ENCODE assay signal across 10 cellular contexts in genomic region chr12:1591029-1591428, GRCh38. TPM values are rescaled to one million over a fixed set of nuclear protein-coding genes. Genes with fewer than 3 reads are reported as not detected.
A peak's percentile ranks its signal among the peaks of the same experiment; 100 is the strongest.
DNase-seq lines count a peak whose midpoint lies in the region; ATAC-seq, FAIRE-seq and TF ChIP-seq lines count a peak whose summit lies in the region.
"Had no signal": no experiment of that assay in that cellular context is flagged by ENCODE, and none has a peak within 500 bp of the region (broad histone marks: within the 10 kb centered on the region; RNA-seq: fewer than 3 reads in every experiment).

No MANE protein-coding gene starts in this region.

- peak overlapping the region in 8 of 11 experiments; percentile 37 to 97 (median 94); a peak in 9 of 22 replicates for H3K9ac ChIP-seq in BLaER1 treated with 17β-estradiol and CSF1 and Interleukin-3, amounts not matched to agents 10 nM and 100 nM
- peak overlapping the region in 1 of 2 donors; percentile 52 for H3K9ac ChIP-seq in kidney (ENCODE audit: low read length in 2 of 2)

- H3K4me1 ChIP-seq in BLaER1 treated with 17β-estradiol and CSF1 and Interleukin-3, amounts not matched to agents 10 nM and 100 nM: peaks cover 45 to 70% (median 63%) of the 10 kb centered on the region in 10 experiments
- peaks cover 16 to 35% of the 10 kb centered on the region in 2 donors for H3K4me1 ChIP-seq in kidney (ENCODE audit: control insufficient read depth in 1 of 2, insufficient read depth in 1 of 2, low read depth in 1 of 2, low read length in 2 of 2)

- peak overlapping the region; percentile 95 to 100 (median 99) for H3K4me2 ChIP-seq in BLaER1 treated with 17β-estradiol and CSF1 and Interleukin-3, amounts not matched to agents 10 nM and 100 nM

- H3K27me3 ChIP-seq in BLaER1 treated with 17β-estradiol and CSF1 and Interleukin-3, amounts not matched to agents 10 nM and 100 nM: no peaks in the 10 kb centered on the region

- POLR2A ChIA-PET in activated naive CD8-positive, alpha-beta T cell treated with anti-CD3 and anti-CD28 coated beads, Interleukin-2, amount 10 ng/mL, durations not matched to agents 7 days and 5 days (lab: Charles Lee): interaction anchor here (0.7 kb wide), 1 partner anchor 18 kb away, joined by 3 read pairs; no protein-coding TSS in a partner anchor

- FAIRE-seq in kidney (lab: Jason Lieb, UNC): no peak

- H3K36me3 ChIP-seq in BLaER1 treated with 17β-estradiol and CSF1 and Interleukin-3, amounts not matched to agents 10 nM and 100 nM: peaks cover 0 to 16% (median 0%) of the 10 kb centered on the region in 11 experiments; a peak in 8 of 22 replicates
- no peaks in the 10 kb centered on the region for H3K36me3 ChIP-seq in kidney (ENCODE audit: control insufficient read depth in 1 of 2, insufficient read depth in 2 of 2, low read length in 2 of 2)

- H3K9me3 Mint-ChIP-seq in IgD-negative memory B cell (no peaks in the 10 kb centered on the region), type B pancreatic cell (no peaks in the 10 kb centered on the region)
- H3K9me3 Mint-ChIP-seq in activated naive CD8-positive, alpha-beta T cell treated with anti-CD3 and anti-CD28 coated beads, Interleukin-2, amount 10 ng/mL, durations not matched to agents 7 days and 5 days: no peaks in the 10 kb centered on the region

- H3K27me3 Mint-ChIP-seq in IgD-negative memory B cell: no peaks in the 10 kb centered on the region
- H3K27me3 Mint-ChIP-seq in activated naive CD8-positive, alpha-beta T cell treated with anti-CD3 and anti-CD28 coated beads, Interleukin-2, amount 10 ng/mL, durations not matched to agents 7 days and 5 days: no peaks in the 10 kb centered on the region
- H3K27me3 Mint-ChIP-seq in type B pancreatic cell: peaks cover 4% of the 10 kb centered on the region

- peaks cover 50 to 67% (median 60%) of the 10 kb centered on the region in 11 experiments; a peak in 21 of 22 replicates for H4K20me1 ChIP-seq in BLaER1 treated with 17β-estradiol and CSF1 and Interleukin-3, amounts not matched to agents 10 nM and 100 nM

- H3K27ac ChIP-seq in BLaER1 treated with 17β-estradiol and CSF1 and Interleukin-3, amounts not matched to agents 10 nM and 100 nM: no peak overlapping the region
- H3K27ac ChIP-seq in kidney (ENCODE audit: low read depth in 2 of 2, low read length in 2 of 2): peak overlapping the region in 1 of 2 donors; percentile 65
- H3K27ac ChIP-seq: HL-60 had no signal

- peaks cover 37 to 54% (median 52%) of the 10 kb centered on the region in 3 donors for H3K4me1 Mint-ChIP-seq in IgD-negative memory B cell
- H3K4me1 Mint-ChIP-seq in activated naive CD8-positive, alpha-beta T cell treated with anti-CD3 and anti-CD28 coated beads, Interleukin-2, amount 10 ng/mL, durations not matched to agents 7 days and 5 days: peaks cover 54% of the 10 kb centered on the region
- H3K4me1 Mint-ChIP-seq in type B pancreatic cell (ENCODE audit: unreplicated experiment): peaks cover 40% of the 10 kb centered on the region

- peak overlapping the region; percentile 81 to 95 (median 90); a peak in 15 of 20 replicates for H3K4me3 ChIP-seq in BLaER1 treated with 17β-estradiol and CSF1 and Interleukin-3, amounts not matched to agents 10 nM and 100 nM
- peak overlapping the region; percentile 40 to 54 for H3K4me3 ChIP-seq in kidney (ENCODE audit: low read length in 2 of 2)

- H3K9me3 ChIP-seq in BLaER1 treated with 17β-estradiol and CSF1 and Interleukin-3, amounts not matched to agents 10 nM and 100 nM (replicated peaks in 1 of 11): no peaks in the 10 kb centered on the region
- H3K9me3 ChIP-seq in kidney (ENCODE audit: control insufficient read depth in 1 of 2, low read length in 2 of 2): no peaks in the 10 kb centered on the region

- H3K4me3 Mint-ChIP-seq in IgD-negative memory B cell: peak overlapping the region; percentile 68 to 95 (median 87)
- H3K4me3 Mint-ChIP-seq in activated naive CD8-positive, alpha-beta T cell treated with anti-CD3 and anti-CD28 coated beads, Interleukin-2, amount 10 ng/mL, durations not matched to agents 7 days and 5 days: peak overlapping the region; percentile 96
- H3K4me3 Mint-ChIP-seq in type B pancreatic cell: peak overlapping the region; percentile 88

- intact Hi-C loops in kidney (cut with DNase I): no loop called here

- TF ChIP-seq CTCF in kidney (IDR thresholded peaks at IDR 0.05; ENCODE audit: borderline replicate concordance, extremely low read depth, insufficient read depth) (no peak), type B pancreatic cell (conservative IDR thresholded peaks at IDR 0.05) (peak; percentile 36)

- ATAC-seq in activated naive CD8-positive, alpha-beta T cell treated with anti-CD3 and anti-CD28 coated beads, Interleukin-2, amount 10 ng/mL, durations not matched to agents 7 days and 5 days (ENCODE audit: low read depth): no peak
- no peak for ATAC-seq in GM18520 (IDR thresholded peaks at IDR 0.05; ENCODE audit: unreplicated experiment)

- H3K36me3 Mint-ChIP-seq in IgD-negative memory B cell (peaks cover 3% of the 10 kb centered on the region), type B pancreatic cell (peaks cover 30% of the 10 kb centered on the region)
- H3K36me3 Mint-ChIP-seq in activated naive CD8-positive, alpha-beta T cell treated with anti-CD3 and anti-CD28 coated beads, Interleukin-2, amount 10 ng/mL, durations not matched to agents 7 days and 5 days: peaks cover 25% of the 10 kb centered on the region

- no peak for DNase-seq in activated naive CD8-positive, alpha-beta T cell treated with anti-CD3 and anti-CD28 coated beads, Interleukin-2, amount 10 ng/mL, durations not matched to agents 7 days and 5 days
- DNase-seq in kidney (no peak), type B pancreatic cell (ENCODE audit: extremely low spot score, unreplicated experiment) (no peak), GM19240 (ENCODE audit: insufficient read length, low spot score) (no peak), NCI-H1436 treated with DMSO at 0.1 percent for 48 hours (lab: John Stamatoyannopoulos, UW) (no peak)

- peak overlapping the region in 2 of 3 donors; percentile 88 to 95 for H3K27ac Mint-ChIP-seq in IgD-negative memory B cell
- peak overlapping the region; percentile 60 for H3K27ac Mint-ChIP-seq in activated naive CD8-positive, alpha-beta T cell treated with anti-CD3 and anti-CD28 coated beads, Interleukin-2, amount 10 ng/mL, durations not matched to agents 7 days and 5 days
- peak overlapping the region; percentile 28 for H3K27ac Mint-ChIP-seq in type B pancreatic cell

RNA-seq across cellular contexts. Expression of gene FBXL14, which starts 3.4 kb away (rescaled TPM):
- polyA plus RNA-seq in IgD-negative memory B cell (20.5 TPM), kidney (ENCODE audit: insufficient read depth, low read depth, low replicate concordance) (5.3 TPM)
- total RNA-seq in activated naive CD8-positive, alpha-beta T cell treated with anti-CD3 and anti-CD28 coated beads, Interleukin-2, amount 10 ng/mL, durations not matched to agents 7 days and 5 days: 10 to 100 TPM; 33.7 to 34.8 TPM
- total RNA-seq in kidney (17.9 TPM), type B pancreatic cell (ENCODE audit: low replicate concordance) (16.7 and 28.8 TPM in 2 replicates)

RNA-seq across cellular contexts. Expression of gene WNT5B, which starts 38.0 kb away (rescaled TPM):
- polyA plus RNA-seq in IgD-negative memory B cell (0.33 TPM), kidney (ENCODE audit: insufficient read depth, low read depth, low replicate concordance) (3.4 TPM)
- total RNA-seq in activated naive CD8-positive, alpha-beta T cell treated with anti-CD3 and anti-CD28 coated beads, Interleukin-2, amount 10 ng/mL, durations not matched to agents 7 days and 5 days: not detected
- total RNA-seq in kidney (4.8 TPM), type B pancreatic cell (ENCODE audit: low replicate concordance) (11.3 and 42.9 TPM in 2 replicates)
- total RNA-seq: mononuclear cell had no signal

Comparison
In these comparisons a context has a peak if more than half of its experiments do, and no peak if none do; other contexts are left out.
1. H3K27ac Mint-ChIP-seq: peak in every context shown above with its lines; median percentile 92 in IgD-negative memory B cell; 60 in activated naive CD8-positive, alpha-beta T cell treated with anti-CD3 and anti-CD28 coated beads, Interleukin-2, amount 10 ng/mL, durations not matched to agents 7 days and 5 days; 28 in type B pancreatic cell.